Comparison of ENCODE assay signal across 8 cellular contexts in genomic region chr7:149873074-149873967, GRCh38. TPM values are rescaled to one million over a fixed set of nuclear protein-coding genes. Genes with fewer than 3 reads are reported as not detected.
A peak's percentile ranks its signal among the peaks of the same experiment; 100 is the strongest.
DNase-seq lines count a peak whose midpoint lies in the region; ATAC-seq and TF ChIP-seq lines count a peak whose summit lies in the region.

No MANE protein-coding gene starts in this region.

- TF ChIP-seq POLR2A in adrenal gland (IDR thresholded peaks at IDR 0.05), result peak; percentile 5 to 61
- TF ChIP-seq POLR2A in heart left ventricle (IDR thresholded peaks at IDR 0.05), result peak; percentile 58 to 73
- peak; percentile 66 to 82 for TF ChIP-seq POLR2A in tibial nerve (IDR thresholded peaks at IDR 0.05)

- H3K36me3 ChIP-seq in adrenal gland (replicated peaks in 1 of 2) (no peaks in the 10 kb centered on the region), heart left ventricle (peaks cover 0 to 14% (median 0%) of the 10 kb centered on the region in 9 donors), tibial nerve (peaks cover 0 to 45% (median 0%) of the 10 kb centered on the region in 3 donors)

- H3K4me1 ChIP-seq in adrenal gland (replicated peaks in 1 of 2) (peaks cover 17 to 19% of the 10 kb centered on the region in 2 donors), heart left ventricle (peaks cover 0 to 41% (median 23%) of the 10 kb centered on the region in 12 donors), tibial nerve (peaks cover 0 to 26% (median 3%) of the 10 kb centered on the region in 4 donors)

- intact Hi-C loops in adrenal gland (cut with DNase I) (no loop called here), heart left ventricle (cut with DNase I) (loop anchor here in 6 of 10 donors (2.0 to 10.0 kb wide), 4 partner anchors 35 to 531 kb away; partner anchors contain the start of genes ZNF862 (in 4 of the 6) and ZNF467 (in 1 of the 6))

- 0 to 1% (median 1%) methylated on average over 24 to 93 of the region's 93 CpGs for WGBS in adrenal gland, 4 donors
- WGBS in heart left ventricle, 4 donors, result 0 to 1% (median 0%) methylated on average over 17 to 93 of the region's 93 CpGs
- whole genome bisulfite sequencing in tibial nerve, 2 donors, result 0% methylated on average over 78 to 92 of the region's 93 CpGs

- TF ChIP-seq EP300 in tibial nerve (IDR thresholded peaks at IDR 0.05), result peak in 1 of 2 donors; percentile 74

- DNase-seq in GM12864 (ENCODE audit: low read depth), result peak; percentile 75
- DNase-seq in NCI-H1417 treated with DMSO at 0.1 percent for 48 hours (lab: John Stamatoyannopoulos, UW), result peak; percentile 75
- peak; percentile 86 for DNase-seq in T follicular helper cell (ENCODE audit: low read depth)
- DNase-seq in adrenal gland, result peak; percentile 93 to 98 (median 96)
- DNase-seq in heart left ventricle, result peak; percentile 96 to 98 (median 97)
- DNase-seq in pons (ENCODE audit: low spot score), result peak; percentile 94
- DNase-seq in tibial nerve (ENCODE audit: low spot score in 2 of 2), result peak; percentile 87 to 88

- H3K4me3 ChIP-seq in GM12864 (ENCODE audit: low read depth, low read length), result peak overlapping the region; percentile 86
- peak overlapping the region; percentile 58 to 72 (median 60) for H3K4me3 ChIP-seq in adrenal gland
- peak overlapping the region; percentile 66 to 93 (median 80) for H3K4me3 ChIP-seq in heart left ventricle
- peak overlapping the region; percentile 71 to 87 (median 73) for H3K4me3 ChIP-seq in tibial nerve

- H3K9me3 ChIP-seq in adrenal gland (replicated peaks in 1 of 3) (no peaks in the 10 kb centered on the region), heart left ventricle (no peaks in the 10 kb centered on the region), tibial nerve (no peaks in the 10 kb centered on the region)

- peak overlapping the region in 4 of 5 donors; percentile 74 to 88 (median 86) for H3K27ac ChIP-seq in adrenal gland
- H3K27ac ChIP-seq in heart left ventricle, result peak overlapping the region; percentile 79 to 97 (median 93)
- peak overlapping the region; percentile 78 to 93 (median 92) for H3K27ac ChIP-seq in tibial nerve

- TF ChIP-seq CTCF in GM12864 (IDR thresholded peaks at IDR 0.05; ENCODE audit: low read depth, low read length, missing control alignments) (no peak), adrenal gland (IDR thresholded peaks at IDR 0.05) (no peak), heart left ventricle (IDR thresholded peaks at IDR 0.05) (no peak), tibial nerve (IDR thresholded peaks at IDR 0.05) (peak in 1 of 5 experiments; percentile 28)

- peak; percentile 96 for ATAC-seq in HG02798 (IDR thresholded peaks at IDR 0.05; ENCODE audit: poor library complexity, unreplicated experiment)
- peak; percentile 88 to 96 (median 95) for ATAC-seq in heart left ventricle

- no peaks in the 10 kb centered on the region for H3K27me3 ChIP-seq in adrenal gland
- H3K27me3 ChIP-seq in heart left ventricle, result no peaks in the 10 kb centered on the region
- H3K27me3 ChIP-seq in tibial nerve, result no peaks in the 10 kb centered on the region

RNA-seq across cellular contexts. Expression of gene ATP6V0E2, which starts 0.4 kb away (rescaled TPM):
- 100 to 1,000 TPM in 1 of 8 donors, 10 to 100 TPM in 7; 23.7 to 101 (median 32.0) TPM for total RNA-seq in adrenal gland
- polyA plus RNA-seq in adrenal gland, result 10 to 100 TPM; 19.4 to 38.9 (median 34.9) TPM
- 100 to 1,000 TPM in 4 of 9 donors, 10 to 100 TPM in 5; 55.4 to 137 (median 92.3) TPM for total RNA-seq in heart left ventricle
- polyA plus RNA-seq in heart left ventricle, result 10 to 100 TPM; 39.0 to 80.9 TPM
- total RNA-seq in tibial nerve, result 10 to 100 TPM; 28.7 to 49.5 (median 38.1) TPM

RNA-seq across cellular contexts. Expression of gene ZNF862, which starts 35.1 kb away (rescaled TPM):
- 10 to 100 TPM in 5 of 8 donors, 1 to 10 TPM in 3; 7.3 to 32.9 (median 14.1) TPM for total RNA-seq in adrenal gland
- polyA plus RNA-seq in adrenal gland, result 10 to 100 TPM in 2 of 3 donors, 1 to 10 TPM in 1; 8.0 to 17.5 (median 13.5) TPM
- 10 to 100 TPM in 4 of 9 donors, 1 to 10 TPM in 5; 8.0 to 18.1 (median 9.8) TPM for total RNA-seq in heart left ventricle
- 1 to 10 TPM; 6.9 TPM for polyA plus RNA-seq in heart left ventricle
- total RNA-seq in tibial nerve, result 10 to 100 TPM; 17.2 to 42.0 (median 29.4) TPM

Comparison
In these comparisons a context has a peak if more than half of its experiments do, and no peak if none do; other contexts are left out.
1. Peak in every context shown above with its lines: DNase-seq, ATAC-seq, H3K4me3 ChIP-seq and H3K27ac ChIP-seq.
2. intact Hi-C loops: an anchor here in heart left ventricle (2.0 to 10.0 kb wide); none called in adrenal gland.